13 cellular contexts compared by ENCODE assay signal in genomic region chr2:223724831-223725230, GRCh38.
DNase-seq lines count a peak whose midpoint lies in the region; ATAC-seq and TF ChIP-seq lines count a peak whose summit lies in the region.
"Had no signal": no experiment of that assay in that cellular context is flagged by ENCODE, and none has a peak within 500 bp of the region (broad histone marks: within the 10 kb centered on the region; RNA-seq: fewer than 3 reads in every experiment).

No MANE protein-coding gene starts in this region.

- H3K4me1 ChIP-seq in RWPE2 (ENCODE audit: insufficient read depth, poor library complexity, severe bottlenecking) = peaks cover 27% of the 10 kb centered on the region
- H3K4me1 ChIP-seq in esophagus squamous epithelium = peaks cover 0 to 37% (median 4%) of the 10 kb centered on the region in 3 donors
- peaks cover 17% of the 10 kb centered on the region for H3K4me1 ChIP-seq in osteoblast (ENCODE audit: insufficient read depth, low read length)

- no peak overlapping the region for H2AFZ ChIP-seq in osteoblast (ENCODE audit: low read length)

- H3K4me2 ChIP-seq in osteoblast (ENCODE audit: insufficient read depth, low read length) = peak overlapping the region; percentile 52

- 85 to 90% methylated on average over 4 of the region's 4 CpGs for WGBS in esophagus squamous epithelium, 2 donors

- H3K4me3 ChIP-seq in RWPE2 (ENCODE audit: severe bottlenecking) (no peak overlapping the region), esophagus squamous epithelium (no peak overlapping the region), osteoblast (ENCODE audit: insufficient read depth, low read length) (no peak overlapping the region)

- no peaks in the 10 kb centered on the region for H4K20me1 ChIP-seq in osteoblast (ENCODE audit: insufficient read depth, low read length)

- H3K27me3 ChIP-seq in RWPE2 (ENCODE audit: insufficient read depth, poor library complexity, severe bottlenecking) (no peaks in the 10 kb centered on the region), esophagus squamous epithelium (no peaks in the 10 kb centered on the region), osteoblast (ENCODE audit: insufficient read depth, low read length) (no peaks in the 10 kb centered on the region)

- H3K36me3 ChIP-seq in RWPE2 (ENCODE audit: low read depth) (no peaks in the 10 kb centered on the region), esophagus squamous epithelium (no peaks in the 10 kb centered on the region), osteoblast (ENCODE audit: insufficient read depth, low read length) (no peaks in the 10 kb centered on the region)

- TF ChIP-seq POLR2A in esophagus squamous epithelium (IDR thresholded peaks at IDR 0.05) = no peak

- H3K79me2 ChIP-seq in osteoblast (ENCODE audit: insufficient read depth, low read length) = no peaks in the 10 kb centered on the region

- peak overlapping the region; percentile 95 for H3K27ac ChIP-seq in RWPE2 (ENCODE audit: poor library complexity, severe bottlenecking)
- peak overlapping the region in 3 of 4 donors; percentile 47 to 66 (median 58) for H3K27ac ChIP-seq in esophagus squamous epithelium
- H3K27ac ChIP-seq in osteoblast (ENCODE audit: low read depth, low read length) = peak overlapping the region; percentile 92

- H3K9me3 ChIP-seq in RWPE2 (ENCODE audit: severe bottlenecking) = no peaks in the 10 kb centered on the region
- no peaks in the 10 kb centered on the region for H3K9me3 ChIP-seq in esophagus squamous epithelium
- H3K9me3 ChIP-seq in osteoblast (ENCODE audit: low read depth, low read length) = no peaks in the 10 kb centered on the region

- ATAC-seq in RWPE2 (ENCODE audit: low read depth) (no peak), GM18498 (IDR thresholded peaks at IDR 0.05; ENCODE audit: unreplicated experiment) (no peak)
- no peak for ATAC-seq in stimulated activated naive CD8-positive, alpha-beta T cell treated with anti-CD3 and anti-CD28 coated beads, Interleukin-15, Interleukin-2, amounts not matched to agents 100 U/mL and 50 U/mL, for 24 hours
- ATAC-seq: CD8-positive, alpha-beta T cell; natural killer cell treated with Interleukin-12 subunit alpha and Interleukin-12 subunit beta and Interleukin-15 and Interleukin-18, amount 100 ng/mL, for 72 hours had no signal

- peak; percentile 23 for DNase-seq in EL
- no peak for DNase-seq in RWPE2 (ENCODE audit: low spot score)
- no peak for DNase-seq in esophagus squamous epithelium (lab: John Stamatoyannopoulos, UW)
- no peak for DNase-seq in osteoblast (ENCODE audit: insufficient read length, low spot score, missing footprints)
- DNase-seq in HCEC 1CT = no peak
- DNase-seq in stimulated activated naive CD8-positive, alpha-beta T cell treated with anti-CD3 and anti-CD28 coated beads, Interleukin-15, Interleukin-2, amounts not matched to agents 100 U/mL and 50 U/mL, for 24 hours = no peak
- DNase-seq in GDM1 (lab: John Stamatoyannopoulos, UW) = no peak
- DNase-seq: activated CD8-positive, alpha-beta memory T cell treated with anti-CD3 and anti-CD28 coated beads, Interleukin-2, amount 50 U/mL, for 48 hours; CD8-positive, alpha-beta T cell; Karpas-422; stimulated activated CD4-positive, alpha-beta T cell treated with anti-CD3 and anti-CD28 coated beads, Interleukin-4, amount 100 ng/mL, for 24 hours had no signal

- intact Hi-C loops in esophagus squamous epithelium (cut with DNase I) = no loop called here

- TF ChIP-seq CTCF in RWPE2 (IDR thresholded peaks at IDR 0.05; ENCODE audit: poor library complexity, severe bottlenecking) (no peak), esophagus squamous epithelium (IDR thresholded peaks at IDR 0.05) (no peak), osteoblast (IDR thresholded peaks at IDR 0.05; ENCODE audit: extremely low read depth, low read depth, low read length) (no peak)
